Comparison of ENCODE assay signal across 21 cellular contexts in genomic region chr2:17232751-17233150, GRCh38.
"Had no signal": no experiment of that assay in that cellular context is flagged by ENCODE, and none has a peak within 500 bp of the region (broad histone marks: within the 10 kb centered on the region; RNA-seq: fewer than 3 reads in every experiment).

No MANE protein-coding gene starts in this region.

- H3K4me2 ChIP-seq: neural progenitor cell had no signal

- H3K27ac ChIP-seq: coronary artery, esophagus squamous epithelium, neural progenitor cell, prostate gland, right atrium auricular region, stomach, thyroid gland had no signal

- H3K36me3 ChIP-seq: esophagus squamous epithelium, neural progenitor cell, prostate gland, right atrium auricular region, stomach, thyroid gland had no signal

- ATAC-seq: effector memory CD8-positive, alpha-beta T cell; left lobe of liver; naive thymus-derived CD4-positive, alpha-beta T cell; sciatic nerve; stimulated activated effector memory CD8-positive, alpha-beta T cell treated with anti-CD3 and anti-CD28 coated beads, Interleukin-12 subunit alpha, Interleukin-12 subunit beta, amount 100 ng/mL, for 72 hours had no signal

- H2AFZ ChIP-seq: neural progenitor cell had no signal

- H3K9me3 ChIP-seq: esophagus squamous epithelium, prostate gland, right atrium auricular region, stomach, thyroid gland had no signal

- H3K9ac ChIP-seq: neural progenitor cell had no signal

- H3K27me3 ChIP-seq: esophagus squamous epithelium, neural progenitor cell, right atrium auricular region, stomach, thyroid gland had no signal

- DNase-seq: effector memory CD8-positive, alpha-beta T cell; erythroblast; esophagus squamous epithelium; hypothalamus; immature natural killer cell; naive thymus-derived CD4-positive, alpha-beta T cell; nucleus accumbens; stimulated activated CD4-positive, alpha-beta T cell treated with anti-CD3 and anti-CD28 coated beads, Interleukin-2, amount 100 ng/mL, for 24 hours; stimulated activated CD4-positive, alpha-beta T cell treated with anti-CD3 and anti-CD28 coated beads, Interleukin-4, amount 100 ng/mL, for 24 hours; stimulated activated naive CD4-positive, alpha-beta T cell treated with Interleukin-2 at 50 U/mL for 16 hours; stomach; thyroid gland; trophoblast cell had no signal

- H3K4me1 ChIP-seq: esophagus squamous epithelium, neural progenitor cell, prostate gland, right atrium auricular region, stomach, thyroid gland had no signal

- H3K4me3 ChIP-seq: coronary artery, esophagus squamous epithelium, lung, neural progenitor cell, prostate gland, right atrium auricular region, stomach, thyroid gland had no signal
